In the genomic region with DNA sequence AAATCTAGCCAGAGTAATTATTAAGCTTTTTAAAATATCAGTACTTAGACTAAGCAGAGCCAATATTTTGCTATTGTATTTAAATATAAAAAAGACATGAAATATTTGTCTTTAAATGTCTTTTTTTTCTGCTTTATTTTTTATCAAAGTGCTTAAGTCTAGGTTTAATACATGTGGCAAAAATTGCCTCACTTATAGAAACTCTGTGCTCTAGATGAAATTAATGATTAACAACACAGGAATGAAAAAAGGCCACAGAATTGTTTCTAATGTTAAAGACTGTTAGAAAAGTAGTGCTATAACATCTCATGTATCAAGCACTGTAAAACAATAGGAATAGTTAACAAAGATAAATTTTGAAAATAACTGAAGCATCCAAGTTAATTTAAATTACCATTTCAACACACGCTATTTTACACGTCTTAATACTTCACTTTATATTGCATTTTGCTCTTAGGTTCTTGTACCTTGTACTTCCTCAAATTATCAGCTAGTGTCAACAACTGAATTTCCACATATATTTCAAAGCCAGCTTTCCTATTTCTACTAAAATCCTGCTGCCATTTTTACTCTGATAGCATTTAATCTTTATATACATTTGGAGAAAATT, we compare ENCODE assay signal across 32 cellular contexts.
"Had no signal": no experiment of that assay in that cellular context is flagged by ENCODE, and none has a peak within 500 bp of the region (broad histone marks: within the 10 kb centered on the region; RNA-seq: fewer than 3 reads in every experiment).

No MANE protein-coding gene starts in this region.

- H3K4me3 ChIP-seq: adrenal gland, body of pancreas, esophagus muscularis mucosa, gastroesophageal sphincter had no signal

- H3K27me3 ChIP-seq: adrenal gland, body of pancreas, esophagus muscularis mucosa, foreskin keratinocyte, gastroesophageal sphincter had no signal

- H3K27ac Mint-ChIP-seq: activated CD4-positive, alpha-beta memory T cell treated with anti-CD3 and anti-CD28 coated beads for 36 hours; activated CD4-positive, alpha-beta T cell treated with anti-CD3 and anti-CD28 coated beads for 36 hours; activated CD4-positive, alpha-beta T cell treated with anti-CD3 and anti-CD28 coated beads, Interleukin-2, amount 10 ng/mL, durations not matched to agents 24 days and 14 days; activated CD8-positive, alpha-beta memory T cell treated with anti-CD3 and anti-CD28 coated beads, Interleukin-2, amount 10 ng/mL, durations not matched to agents 7 days and 5 days; activated CD8-positive, alpha-beta T cell treated with anti-CD3 and anti-CD28 coated beads, Interleukin-2, amount 10 ng/mL, durations not matched to agents 7 days and 5 days; activated naive CD4-positive, alpha-beta T cell treated with anti-CD3 and anti-CD28 coated beads for 36 hours; activated naive CD4-positive, alpha-beta T cell treated with anti-CD3 and anti-CD28 coated beads, Interleukin-2, amount 50 U/mL, for 24 hours; activated naive CD8-positive, alpha-beta T cell treated with anti-CD3 and anti-CD28 coated beads for 36 hours; activated naive CD8-positive, alpha-beta T cell treated with anti-CD3 and anti-CD28 coated beads, Interleukin-2, amount 50 U/mL, for 24 hours; activated T-helper 1 cell treated with anti-CD3 and anti-CD28 coated beads, Interleukin-12 subunit alpha, Interleukin-12 subunit beta, Interleukin-2, Interleukin-4 antibody, amounts not matched to agents 30 ng/mL and 10 ng/mL and 1 ng/mL, durations not matched to agents 14 hours and 24 hours and 36 hours; activated T-helper 2 cell treated with anti-CD3 and anti-CD28 coated beads, Interferon-gamma antibody, Interleukin-2, Interleukin-4, amounts not matched to agents 10 μg/mL and 5 μg/mL and 100 μg/mL, durations not matched to agents 14 hours and 24 hours and 36 hours; effector memory CD8-positive, alpha-beta T cell had no signal

- H3K27ac ChIP-seq: adrenal gland, body of pancreas, esophagus muscularis mucosa, foreskin keratinocyte, gastroesophageal sphincter had no signal

- DNase-seq: activated CD4-positive, alpha-beta memory T cell treated with anti-CD3 and anti-CD28 coated beads for 36 hours; activated CD4-positive, alpha-beta T cell treated with anti-CD3 and anti-CD28 coated beads for 36 hours; activated CD4-positive, alpha-beta T cell treated with anti-CD3 and anti-CD28 coated beads, Interleukin-2, amount 10 ng/mL, durations not matched to agents 24 days and 14 days; activated CD4-positive, CD25-positive, alpha-beta regulatory T cell; activated CD4-positive, CD25-positive, alpha-beta regulatory T cell treated with anti-CD3 and anti-CD28 coated beads, Interleukin-2, amount 50 U/mL, for 72 hours; activated CD8-positive, alpha-beta memory T cell treated with anti-CD3 and anti-CD28 coated beads, Interleukin-2, amount 10 ng/mL, durations not matched to agents 7 days and 5 days; activated CD8-positive, alpha-beta memory T cell treated with anti-CD3 and anti-CD28 coated beads, Interleukin-2, amount 50 U/mL, for 4 hours; activated CD8-positive, alpha-beta T cell treated with anti-CD3 and anti-CD28 coated beads, Interleukin-2, amount 10 ng/mL, durations not matched to agents 7 days and 5 days; activated effector memory CD4-positive, alpha-beta T cell treated with anti-CD3 and anti-CD28 coated beads, Interleukin-2, amount 50 U/mL, for 16 hours; activated naive CD4-positive, alpha-beta T cell treated with anti-CD3 and anti-CD28 coated beads for 36 hours; activated naive CD8-positive, alpha-beta T cell treated with anti-CD3 and anti-CD28 coated beads for 36 hours; activated naive CD8-positive, alpha-beta T cell treated with anti-CD3 and anti-CD28 coated beads, Interleukin-2, amount 50 U/mL, for 24 hours; activated T-cell treated with anti-CD3 and anti-CD28 coated beads, Interleukin-2, amount 50 U/mL, for 1 hour; activated T-cell treated with anti-CD3 and anti-CD28 coated beads, Interleukin-2, amount 50 U/mL, for 48 hours; adrenal gland; amygdala; aorta; body of pancreas; caudate nucleus; cortex of kidney; dermis blood vessel endothelial cell; effector CD4-positive, alpha-beta T cell; effector memory CD8-positive, alpha-beta T cell; erythroblast; foreskin keratinocyte; T-helper 2 cell had no signal

- H3K4me3 Mint-ChIP-seq: activated CD4-positive, alpha-beta memory T cell treated with anti-CD3 and anti-CD28 coated beads for 36 hours; activated CD4-positive, alpha-beta T cell treated with anti-CD3 and anti-CD28 coated beads for 36 hours; activated CD4-positive, alpha-beta T cell treated with anti-CD3 and anti-CD28 coated beads, Interleukin-2, amount 10 ng/mL, durations not matched to agents 24 days and 14 days; activated CD8-positive, alpha-beta memory T cell treated with anti-CD3 and anti-CD28 coated beads, Interleukin-2, amount 10 ng/mL, durations not matched to agents 7 days and 5 days; activated CD8-positive, alpha-beta T cell treated with anti-CD3 and anti-CD28 coated beads, Interleukin-2, amount 10 ng/mL, durations not matched to agents 7 days and 5 days; activated naive CD4-positive, alpha-beta T cell treated with anti-CD3 and anti-CD28 coated beads for 36 hours; activated naive CD4-positive, alpha-beta T cell treated with anti-CD3 and anti-CD28 coated beads, Interleukin-2, amount 50 U/mL, for 24 hours; activated naive CD8-positive, alpha-beta T cell treated with anti-CD3 and anti-CD28 coated beads for 36 hours; activated naive CD8-positive, alpha-beta T cell treated with anti-CD3 and anti-CD28 coated beads, Interleukin-2, amount 50 U/mL, for 24 hours; activated T-helper 1 cell treated with anti-CD3 and anti-CD28 coated beads, Interleukin-12 subunit alpha, Interleukin-12 subunit beta, Interleukin-2, Interleukin-4 antibody, amounts not matched to agents 30 ng/mL and 10 ng/mL and 1 ng/mL, durations not matched to agents 14 hours and 24 hours and 36 hours; effector memory CD8-positive, alpha-beta T cell had no signal

- H3K4me1 ChIP-seq: adrenal gland, body of pancreas, esophagus muscularis mucosa, gastroesophageal sphincter had no signal

- ATAC-seq: activated CD4-positive, alpha-beta T cell treated with anti-CD3 and anti-CD28 coated beads for 36 hours; activated CD8-positive, alpha-beta memory T cell treated with anti-CD3 and anti-CD28 coated beads, Interleukin-2, amount 10 ng/mL, durations not matched to agents 7 days and 5 days; activated CD8-positive, alpha-beta T cell treated with anti-CD3 and anti-CD28 coated beads, Interleukin-2, amount 10 ng/mL, durations not matched to agents 7 days and 5 days; activated naive CD8-positive, alpha-beta T cell treated with anti-CD3 and anti-CD28 coated beads, Interleukin-2, amount 50 U/mL, for 24 hours; body of pancreas; effector memory CD8-positive, alpha-beta T cell; foreskin keratinocyte; gastroesophageal sphincter had no signal

- H3K9me3 ChIP-seq: adrenal gland, body of pancreas, esophagus muscularis mucosa, gastroesophageal sphincter had no signal

- H3K9me3 Mint-ChIP-seq: activated CD4-positive, alpha-beta T cell treated with anti-CD3 and anti-CD28 coated beads, Interleukin-2, amount 10 ng/mL, durations not matched to agents 24 days and 14 days; activated naive CD4-positive, alpha-beta T cell treated with anti-CD3 and anti-CD28 coated beads for 36 hours; activated naive CD4-positive, alpha-beta T cell treated with anti-CD3 and anti-CD28 coated beads, Interleukin-2, amount 50 U/mL, for 24 hours; activated naive CD8-positive, alpha-beta T cell treated with anti-CD3 and anti-CD28 coated beads, Interleukin-2, amount 50 U/mL, for 24 hours; activated T-helper 1 cell treated with anti-CD3 and anti-CD28 coated beads, Interleukin-12 subunit alpha, Interleukin-12 subunit beta, Interleukin-2, Interleukin-4 antibody, amounts not matched to agents 30 ng/mL and 10 ng/mL and 1 ng/mL, durations not matched to agents 14 hours and 24 hours and 36 hours had no signal

- H3K4me1 Mint-ChIP-seq: activated CD4-positive, alpha-beta T cell treated with anti-CD3 and anti-CD28 coated beads for 36 hours; activated CD4-positive, alpha-beta T cell treated with anti-CD3 and anti-CD28 coated beads, Interleukin-2, amount 10 ng/mL, durations not matched to agents 24 days and 14 days; activated CD8-positive, alpha-beta memory T cell treated with anti-CD3 and anti-CD28 coated beads, Interleukin-2, amount 10 ng/mL, durations not matched to agents 7 days and 5 days; activated naive CD4-positive, alpha-beta T cell treated with anti-CD3 and anti-CD28 coated beads, Interleukin-2, amount 50 U/mL, for 24 hours; activated naive CD8-positive, alpha-beta T cell treated with anti-CD3 and anti-CD28 coated beads for 36 hours; activated naive CD8-positive, alpha-beta T cell treated with anti-CD3 and anti-CD28 coated beads, Interleukin-2, amount 50 U/mL, for 24 hours had no signal

- H3K36me3 ChIP-seq: adrenal gland, esophagus muscularis mucosa, gastroesophageal sphincter had no signal

- FAIRE-seq: colon had no signal

- H3K36me3 Mint-ChIP-seq: activated CD4-positive, alpha-beta memory T cell treated with anti-CD3 and anti-CD28 coated beads for 36 hours; activated CD8-positive, alpha-beta memory T cell treated with anti-CD3 and anti-CD28 coated beads, Interleukin-2, amount 10 ng/mL, durations not matched to agents 7 days and 5 days; activated naive CD4-positive, alpha-beta T cell treated with anti-CD3 and anti-CD28 coated beads, Interleukin-2, amount 50 U/mL, for 24 hours; activated naive CD8-positive, alpha-beta T cell treated with anti-CD3 and anti-CD28 coated beads for 36 hours had no signal

- H3K27me3 Mint-ChIP-seq: activated CD4-positive, alpha-beta memory T cell treated with anti-CD3 and anti-CD28 coated beads for 36 hours; activated CD4-positive, alpha-beta T cell treated with anti-CD3 and anti-CD28 coated beads for 36 hours; activated CD4-positive, alpha-beta T cell treated with anti-CD3 and anti-CD28 coated beads, Interleukin-2, amount 10 ng/mL, durations not matched to agents 24 days and 14 days; activated CD8-positive, alpha-beta memory T cell treated with anti-CD3 and anti-CD28 coated beads, Interleukin-2, amount 10 ng/mL, durations not matched to agents 7 days and 5 days; activated naive CD4-positive, alpha-beta T cell treated with anti-CD3 and anti-CD28 coated beads, Interleukin-2, amount 50 U/mL, for 24 hours; activated naive CD8-positive, alpha-beta T cell treated with anti-CD3 and anti-CD28 coated beads for 36 hours; activated naive CD8-positive, alpha-beta T cell treated with anti-CD3 and anti-CD28 coated beads, Interleukin-2, amount 50 U/mL, for 24 hours; effector memory CD8-positive, alpha-beta T cell had no signal
